ENCODE assay signal across 8 cellular contexts in genomic region chr12:65168606-65169310, GRCh38. TPM values are rescaled to one million over a fixed set of nuclear protein-coding genes. Genes with fewer than 3 reads are reported as not detected.
A peak's percentile ranks its signal among the peaks of the same experiment; 100 is the strongest.
DNase-seq lines count a peak whose midpoint lies in the region; ATAC-seq, FAIRE-seq and TF ChIP-seq lines count a peak whose summit lies in the region.

No MANE protein-coding gene starts in this region.

- H3K9me3 Mint-ChIP-seq in T-cell = no peaks in the 10 kb centered on the region

- WGBS in small intestine, 3 donors = 4 to 11% (median 5%) methylated on average over 9 of the region's 9 CpGs

- DNase-seq in BJ (ENCODE audit: low read depth) = no peak
- DNase-seq in H7 = no peak
- no peak for DNase-seq in T-cell
- no peak for DNase-seq in fibroblast of villous mesenchyme (ENCODE audit: low read depth)
- DNase-seq in small intestine = peak; percentile 39
- no peak for DNase-seq in SKM-1 treated with dmso at 0.1 percent for 144 hours (lab: John Stamatoyannopoulos, UW; ENCODE audit: unreplicated experiment)
- no peak for DNase-seq in NCI-H524 (lab: John Stamatoyannopoulos, UW)

- peaks cover 11% of the 10 kb centered on the region for H3K36me3 Mint-ChIP-seq in T-cell

- FAIRE-seq in small intestine (lab: Jason Lieb, UNC) = no peak

- H3K36me3 ChIP-seq in BJ (ENCODE audit: control insufficient read depth, insufficient read depth, low read length) (no peaks in the 10 kb centered on the region), H7 (replicated peaks; ENCODE audit: control insufficient read depth, insufficient read depth, low read length) (no peaks in the 10 kb centered on the region), small intestine (ENCODE audit: control insufficient read depth in 2 of 2, insufficient read depth in 2 of 2, low read length in 2 of 2) (no peaks in the 10 kb centered on the region)

- CTCF ChIA-PET in BJ (lab: Yijun Ruan, JAX) = interaction anchor here (0.7 to 0.9 kb wide), 3 partner anchors 50 to 434 kb away, joined by 3 read pairs; no protein-coding TSS in a partner anchor
- CTCF ChIA-PET in T-cell (lab: Charles Lee) = interaction anchor here (0.6 to 2.1 kb wide), 16 partner anchors 9 to 963 kb away, joined by 3 to 28 read pairs (median 4); no protein-coding TSS in a partner anchor

- H3K27ac Mint-ChIP-seq in T-cell = peak overlapping the region; percentile 98 to 99

- H3K4me3 Mint-ChIP-seq in T-cell = peak overlapping the region; percentile 99 to 100 (median 100)

- no peaks in the 10 kb centered on the region for H3K9me3 ChIP-seq in small intestine (ENCODE audit: control insufficient read depth, low read depth)

- H3K27me3 ChIP-seq in BJ (ENCODE audit: control insufficient read depth, insufficient read depth, low read length) (no peaks in the 10 kb centered on the region), H7 (ENCODE audit: control insufficient read depth, insufficient read depth, low read length) (no peaks in the 10 kb centered on the region; the same call in 1 of the 2 replicates), small intestine (ENCODE audit: control insufficient read depth in 2 of 2, insufficient read depth in 2 of 2, low read length in 2 of 2) (no peaks in the 10 kb centered on the region)

- H3K27me3 Mint-ChIP-seq in T-cell = peaks cover 1 to 2% of the 10 kb centered on the region in 2 donors

- POLR2A ChIA-PET in BJ (lab: Charles Lee) = interaction anchor here (0.6 kb wide), 2 partner anchors 9 to 70 kb away, joined by 3 to 4 read pairs; no protein-coding TSS in a partner anchor
- POLR2A ChIA-PET in T-cell (lab: Charles Lee) = interaction anchor here (0.6 to 2.1 kb wide), 26 partner anchors 9 to 1119 kb away, joined by 3 to 20 read pairs (median 4); partner anchors contain the start of gene LLPH (in 1 of the 2)

- H3K27ac ChIP-seq in small intestine (ENCODE audit: low read depth in 1 of 2, low read length in 1 of 2) = peak overlapping the region; percentile 90 to 98

- TF ChIP-seq CTCF in BJ (IDR thresholded peaks at IDR 0.05; ENCODE audit: insufficient read depth, low read depth, low read length) (no peak), fibroblast of villous mesenchyme (IDR thresholded peaks at IDR 0.05; ENCODE audit: insufficient read depth, low read depth, low read length) (no peak)

- H3K4me3 ChIP-seq in BJ (ENCODE audit: low read depth, low read length) (peak overlapping the region; percentile 73), H7 (ENCODE audit: insufficient read depth, low read depth, low read length) (peak overlapping the region; percentile 90), fibroblast of villous mesenchyme (ENCODE audit: low read depth, low read length) (peak overlapping the region; percentile 85), small intestine (ENCODE audit: low read depth in 1 of 2, low read length in 2 of 2) (peak overlapping the region; percentile 88 to 90)

- no peak for ATAC-seq in T-cell (replicated peaks in 1 of 4)
- ATAC-seq in HG02852 (IDR thresholded peaks at IDR 0.05; ENCODE audit: unreplicated experiment) = no peak

- peaks cover 0 to 12% of the 10 kb centered on the region in 2 donors for H3K4me1 ChIP-seq in small intestine (ENCODE audit: control insufficient read depth in 2 of 2, insufficient read depth in 1 of 2, low read depth in 1 of 2, low read length in 1 of 2)

- H3K4me1 Mint-ChIP-seq in T-cell = peaks cover 17 to 40% (median 35%) of the 10 kb centered on the region in 3 donors

RNA-seq across cellular contexts. Expression of gene LEMD3, which starts 0.6 kb away (rescaled TPM):
- polyA plus RNA-seq in BJ (2011; rRNA removed) (4.7 and 8.7 TPM in 2 replicates), small intestine (1 to 10 TPM; 4.9 to 7.3 (median 6.0) TPM)
- polyA minus RNA-seq in BJ (2011; rRNA and poly(A)+ RNA removed) = 8.6 and 9.0 TPM in 2 replicates
- total RNA-seq in H7 (2014; rRNA removed; shearing (Covaris generic)) = 20.5 and 28.3 TPM in 2 replicates
- total RNA-seq in T-cell (10 to 100 TPM; 57.0 to 62.9 (median 58.2) TPM), fibroblast of villous mesenchyme (26.7 and 32.0 TPM in 2 replicates)

RNA-seq across cellular contexts. Expression of gene WIF1, which starts 47.7 kb away (rescaled TPM):
- polyA plus RNA-seq in BJ (2011; rRNA removed) (not detected in 2 replicates), small intestine (under 1 TPM in 1 of 3 donors, not detected in 2; 0.30 TPM)
- not detected in 2 replicates for polyA minus RNA-seq in BJ (2011; rRNA and poly(A)+ RNA removed)
- total RNA-seq in H7 (2014; rRNA removed; shearing (Covaris generic)) = 0.07 and 0.14 TPM in 2 replicates
- total RNA-seq in T-cell (not detected), fibroblast of villous mesenchyme (not detected in 2 replicates)
